ENCODE assay signal across 8 cellular contexts in the genomic region with DNA sequence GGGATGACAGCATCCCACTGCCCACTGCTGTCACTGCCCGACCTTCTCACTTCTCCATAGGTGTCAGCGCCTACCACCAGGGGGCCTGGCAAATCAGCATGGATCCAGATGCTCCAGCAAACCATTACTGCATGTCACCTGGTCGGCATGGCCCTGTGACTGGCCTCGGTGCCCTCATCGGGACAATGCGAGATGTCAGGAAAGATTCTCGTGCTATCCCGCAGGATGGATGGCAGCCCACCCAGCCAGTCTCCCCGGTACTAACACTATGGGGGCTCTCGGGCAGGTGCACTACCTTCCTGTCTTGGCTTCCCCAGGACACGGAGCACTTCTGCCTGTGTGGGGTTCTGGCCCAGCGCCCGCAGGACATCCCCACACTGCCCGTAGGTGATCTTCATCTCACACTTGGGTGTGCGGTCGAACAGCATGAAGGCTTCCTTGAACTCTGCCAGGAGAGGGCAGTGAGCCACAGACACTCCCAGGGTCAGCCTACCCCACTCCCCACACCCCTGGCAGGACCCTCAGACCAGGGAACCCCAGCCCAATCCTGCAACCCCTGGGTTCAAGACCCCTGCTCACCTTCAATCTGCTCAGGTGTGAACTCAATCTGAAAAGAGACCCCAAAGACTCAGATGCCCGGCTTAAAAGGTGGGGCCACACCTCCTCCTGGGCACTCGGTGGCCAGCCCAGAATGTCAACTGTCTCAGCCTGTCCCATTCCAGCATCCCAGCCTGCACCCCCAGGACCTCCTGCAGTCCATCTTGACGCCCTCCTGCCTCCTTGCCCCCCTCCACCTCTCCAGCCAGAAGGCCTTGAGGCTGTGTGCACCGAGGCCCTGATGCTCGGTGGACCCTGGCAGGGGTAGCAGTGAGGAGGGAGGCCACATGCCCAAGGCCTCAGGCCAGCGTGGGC. TPM values are rescaled to one million over a fixed set of nuclear protein-coding genes. Genes with fewer than 3 reads are reported as not detected.
A peak's percentile ranks its signal among the peaks of the same experiment; 100 is the strongest.
DNase-seq lines count a peak whose midpoint lies in the region; ATAC-seq and TF ChIP-seq lines count a peak whose summit lies in the region.

No MANE protein-coding gene starts in this region.

- CTCF ChIA-PET in activated CD8-positive, alpha-beta T cell treated with anti-CD3 and anti-CD28 coated beads, Interleukin-2, amount 10 ng/mL, durations not matched to agents 7 days and 5 days (lab: Charles Lee): interaction anchor here (1.0 to 1.2 kb wide), 4 partner anchors 7 to 49 kb away, joined by 3 to 4 read pairs (median 4); no protein-coding TSS in a partner anchor

- no peak overlapping the region for H3K4me3 ChIP-seq in left lung

- no peaks in the 10 kb centered on the region for H3K36me3 Mint-ChIP-seq in activated CD8-positive, alpha-beta T cell treated with anti-CD3 and anti-CD28 coated beads, Interleukin-2, amount 10 ng/mL, durations not matched to agents 7 days and 5 days (ENCODE audit: low read depth)

- intact Hi-C loops in left lung (cut with DNase I): no loop called here

- H3K4me1 ChIP-seq in left lung: peaks cover 4 to 13% of the 10 kb centered on the region in 2 donors

- H3K4me3 Mint-ChIP-seq in activated CD8-positive, alpha-beta T cell treated with anti-CD3 and anti-CD28 coated beads, Interleukin-2, amount 10 ng/mL, durations not matched to agents 7 days and 5 days: no peak overlapping the region

- peaks cover 0 to 7% of the 10 kb centered on the region in 2 donors for H3K27me3 ChIP-seq in left lung

- H3K27ac ChIP-seq in left lung: no peak overlapping the region

- no peaks in the 10 kb centered on the region for H3K9me3 Mint-ChIP-seq in activated CD8-positive, alpha-beta T cell treated with anti-CD3 and anti-CD28 coated beads, Interleukin-2, amount 10 ng/mL, durations not matched to agents 7 days and 5 days (ENCODE audit: insufficient read depth)

- POLR2A ChIA-PET in activated CD8-positive, alpha-beta T cell treated with anti-CD3 and anti-CD28 coated beads, Interleukin-2, amount 10 ng/mL, durations not matched to agents 7 days and 5 days (lab: Charles Lee): no interaction called here

- TF ChIP-seq CTCF in GM20000 (IDR thresholded peaks at IDR 0.05; ENCODE audit: extremely low read depth, missing control alignments) (peak; percentile 25), left lung (IDR thresholded peaks at IDR 0.05) (no peak)

- H3K9me3 ChIP-seq in left lung: no peaks in the 10 kb centered on the region

- no peaks in the 10 kb centered on the region for H3K4me1 Mint-ChIP-seq in activated CD8-positive, alpha-beta T cell treated with anti-CD3 and anti-CD28 coated beads, Interleukin-2, amount 10 ng/mL, durations not matched to agents 7 days and 5 days (ENCODE audit: low read depth)

- H3K27me3 Mint-ChIP-seq in activated CD8-positive, alpha-beta T cell treated with anti-CD3 and anti-CD28 coated beads, Interleukin-2, amount 10 ng/mL, durations not matched to agents 7 days and 5 days (ENCODE audit: low read depth): no peaks in the 10 kb centered on the region

- H3K27ac Mint-ChIP-seq in activated CD8-positive, alpha-beta T cell treated with anti-CD3 and anti-CD28 coated beads, Interleukin-2, amount 10 ng/mL, durations not matched to agents 7 days and 5 days: no peak overlapping the region

- DNase-seq in AML-193 (lab: John Stamatoyannopoulos, UW) (peak; percentile 19 to 34), GM20000 (ENCODE audit: low spot score) (no peak), left lung (peak; percentile 30 to 65), NCI-H2171 treated with DMSO at 0.1 percent for 48 hours (lab: John Stamatoyannopoulos, UW) (no peak), NCI-H2107 treated with DMSO at 0.1 percent for 48 hours (lab: John Stamatoyannopoulos, UW; ENCODE audit: unreplicated experiment) (no peak)
- DNase-seq in activated CD8-positive, alpha-beta T cell treated with anti-CD3 and anti-CD28 coated beads, Interleukin-2, amount 10 ng/mL, durations not matched to agents 7 days and 5 days: peak; percentile 39
- no peak for DNase-seq in central memory CD4-positive, alpha-beta T cell

- no peak for ATAC-seq in activated CD8-positive, alpha-beta T cell treated with anti-CD3 and anti-CD28 coated beads, Interleukin-2, amount 10 ng/mL, durations not matched to agents 7 days and 5 days
- ATAC-seq in left lung (no peak), HG02798 (IDR thresholded peaks at IDR 0.05; ENCODE audit: poor library complexity, unreplicated experiment) (no peak)

- H3K36me3 ChIP-seq in left lung: no peaks in the 10 kb centered on the region

RNA-seq across cellular contexts. Expression of a gene that starts 2.6 kb away (rescaled TPM):
- not detected for total RNA-seq in activated CD8-positive, alpha-beta T cell treated with anti-CD3 and anti-CD28 coated beads, Interleukin-2, amount 10 ng/mL, durations not matched to agents 7 days and 5 days
- 1 to 10 TPM; 3.1 to 4.9 TPM for total RNA-seq in left lung

RNA-seq across cellular contexts. Expression of a gene that starts 16.9 kb away (rescaled TPM):
- total RNA-seq in activated CD8-positive, alpha-beta T cell treated with anti-CD3 and anti-CD28 coated beads, Interleukin-2, amount 10 ng/mL, durations not matched to agents 7 days and 5 days: not detected
- total RNA-seq in left lung: 10 to 100 TPM; 12.0 to 22.8 TPM

Comparison
In these comparisons a context has a peak if more than half of its experiments do, and no peak if none do; other contexts are left out.
1. DNase-seq: peak in AML-193 (2 of 2), activated CD8-positive, alpha-beta T cell treated with anti-CD3 and anti-CD28 coated beads, Interleukin-2, amount 10 ng/mL, durations not matched to agents 7 days and 5 days (single experiment) and left lung (2 of 2); none in GM20000 (single experiment), NCI-H2171 treated with DMSO at 0.1 percent for 48 hours (single experiment), NCI-H2107 treated with DMSO at 0.1 percent for 48 hours (single experiment) and central memory CD4-positive, alpha-beta T cell (single experiment).
2. RNA of a gene that starts 2.6 kb away (total RNA-seq): 3.1 to 4.9 TPM in left lung; not detected in activated CD8-positive, alpha-beta T cell treated with anti-CD3 and anti-CD28 coated beads, Interleukin-2, amount 10 ng/mL, durations not matched to agents 7 days and 5 days; every median in the first group is over 4 times any median in the second.
3. RNA of a gene that starts 16.9 kb away (total RNA-seq): 12.0 to 22.8 TPM in left lung; not detected in activated CD8-positive, alpha-beta T cell treated with anti-CD3 and anti-CD28 coated beads, Interleukin-2, amount 10 ng/mL, durations not matched to agents 7 days and 5 days; every median in the first group is over 10 times any median in the second.